8 cellular contexts compared by ENCODE assay signal in the genomic region with DNA sequence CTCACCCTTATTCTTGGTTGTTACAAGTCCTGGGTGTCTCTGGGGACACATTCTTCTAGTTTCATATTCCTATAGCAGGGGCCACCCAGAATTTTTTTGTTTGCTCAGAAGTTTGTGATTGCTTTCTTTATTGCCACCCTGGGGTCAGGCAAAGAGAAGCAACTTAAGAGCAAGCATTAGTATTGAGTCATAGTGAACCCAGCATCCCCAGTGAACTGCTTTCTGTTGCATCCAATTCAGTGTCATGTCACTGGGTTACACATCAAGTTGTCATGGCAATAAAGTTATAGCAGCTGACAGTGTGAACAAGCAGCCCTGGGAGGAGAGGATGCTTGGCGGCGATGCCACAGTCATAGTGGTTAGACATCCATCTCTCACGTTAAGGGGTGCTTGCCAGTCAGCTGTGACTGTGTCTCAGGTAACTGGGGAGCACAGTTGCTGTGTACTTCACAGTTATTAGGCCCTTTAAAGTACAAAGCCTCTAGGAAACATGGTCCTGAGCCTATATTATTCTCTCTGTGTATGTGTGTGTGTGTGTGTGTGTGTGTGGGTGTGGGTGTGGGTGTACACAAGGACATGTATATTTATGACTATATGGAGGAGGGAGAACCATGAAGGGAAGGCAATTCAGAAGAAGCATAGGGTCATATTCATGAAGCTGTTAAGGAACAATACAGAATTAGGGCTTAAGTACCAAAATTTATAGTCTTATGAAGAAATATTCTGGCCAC. TPM values are rescaled to one million over a fixed set of nuclear protein-coding genes. Genes with fewer than 3 reads are reported as not detected.
DNase-seq lines count a peak whose midpoint lies in the region; ATAC-seq and TF ChIP-seq lines count a peak whose summit lies in the region.

No MANE protein-coding gene starts in this region.

- no peak overlapping the region for H3K4me3 Mint-ChIP-seq in Caco-2 (ENCODE audit: unreplicated experiment)

- no peaks in the 10 kb centered on the region for H3K36me3 ChIP-seq in Caco-2 (ENCODE audit: control insufficient read depth, insufficient read depth, low read length)

- no peaks in the 10 kb centered on the region for H3K27me3 ChIP-seq in Caco-2 (replicated peaks; ENCODE audit: control insufficient read depth, insufficient read depth, low read length)

- DNase-seq in GM13977 (ENCODE audit: low spot score) (peak; percentile 35), HT1080 (ENCODE audit: low read depth) (peak; percentile 44), left kidney (ENCODE audit: low read depth, low spot score) (peak; percentile 47), Caco-2 (no peak), NCI-H1105 treated with DMSO at 0.1 percent for 48 hours (lab: John Stamatoyannopoulos, UW) (no peak), NCI-H2171 treated with DMSO at 0.1 percent for 48 hours (lab: John Stamatoyannopoulos, UW) (no peak), DMS153 treated with DMSO at 0.1 percent for 48 hours (lab: John Stamatoyannopoulos, UW; ENCODE audit: unreplicated experiment) (no peak)

- no peaks in the 10 kb centered on the region for H3K4me1 ChIP-seq in Caco-2

- no peaks in the 10 kb centered on the region for H3K4me1 Mint-ChIP-seq in Caco-2 (ENCODE audit: low read depth, unreplicated experiment)

- no peaks in the 10 kb centered on the region for H3K27me3 Mint-ChIP-seq in Caco-2 (ENCODE audit: insufficient read depth, unreplicated experiment)

- no TSS peak for BruUV-seq in Caco-2 (replicated peaks; lab: Mats Ljungman, UMichigan)

- H3K9me3 ChIP-seq in Caco-2 = no peaks in the 10 kb centered on the region

- POLR2A ChIA-PET in Caco-2 (lab: Charles Lee) = no interaction called here

- H3K36me3 Mint-ChIP-seq in Caco-2 (ENCODE audit: insufficient read depth, unreplicated experiment) = no peaks in the 10 kb centered on the region

- no peak overlapping the region for H3K27ac Mint-ChIP-seq in Caco-2 (ENCODE audit: unreplicated experiment)

- ATAC-seq in GM21576 (IDR thresholded peaks at IDR 0.05; ENCODE audit: unreplicated experiment) = peak; percentile 76

- no peak overlapping the region for H3K4me3 ChIP-seq in Caco-2 (ENCODE audit: low read depth, low read length)

- CTCF ChIA-PET in Caco-2 (lab: Charles Lee) = no interaction called here

- H3K9me3 Mint-ChIP-seq in Caco-2 (ENCODE audit: unreplicated experiment) = no peaks in the 10 kb centered on the region

- in situ Hi-C loops in GM13977 (cut with MboI; ENCODE audit: low pct_unique_long_range_greater_than_20kb, low sequenced_read_pairs, unreplicated experiment) = no loop called here

- TF ChIP-seq CTCF in GM13977 (IDR thresholded peaks at IDR 0.05; ENCODE audit: extremely low read depth, insufficient read depth, missing control alignments) (no peak), Caco-2 (IDR thresholded peaks at IDR 0.05; ENCODE audit: insufficient read depth in 1 of 2, low read depth in 1 of 2, low read length in 1 of 2, severe bottlenecking in 1 of 2, unreplicated experiment in 1 of 2) (no peak)

- intact Hi-C loops in Caco-2 (cut with micrococcal nuclease; ENCODE audit: unreplicated experiment) = loop anchor here (5.0 kb wide), 1 partner anchor 98 kb away; the partner anchor contains the start of gene FJX1

RNA-seq across cellular contexts. Expression of gene TRIM44, which starts 52.5 kb away (rescaled TPM):
- 32.7 and 47.0 TPM in 2 replicates for total RNA-seq in HT1080 (2014; rRNA removed; shearing (Covaris generic))
- 12.9 and 16.9 TPM in 2 replicates for polyA plus RNA-seq in HT1080 (2015; cell fraction: cytosol; rRNA removed)
- 15.3 and 19.4 TPM in 2 replicates for polyA plus RNA-seq in HT1080 (2015; cell fraction: nucleus; rRNA removed)
- 74.6 and 81.4 TPM in 2 replicates for total RNA-seq in Caco-2 (2022)

Comparison
In these comparisons a context has a peak if more than half of its experiments do, and no peak if none do; other contexts are left out.
1. DNase-seq: peak in GM13977 (single experiment), HT1080 (single experiment) and left kidney (single experiment); none in Caco-2 (0 of 2), NCI-H1105 treated with DMSO at 0.1 percent for 48 hours (single experiment), NCI-H2171 treated with DMSO at 0.1 percent for 48 hours (single experiment) and DMS153 treated with DMSO at 0.1 percent for 48 hours (single experiment).